ENCODE assay signal across 26 cellular contexts in genomic region chr6:90119618-90120017, GRCh38.
DNase-seq lines count a peak whose midpoint lies in the region; ATAC-seq, FAIRE-seq and TF ChIP-seq lines count a peak whose summit lies in the region.
"Had no signal": no experiment of that assay in that cellular context is flagged by ENCODE, and none has a peak within 500 bp of the region (broad histone marks: within the 10 kb centered on the region; RNA-seq: fewer than 3 reads in every experiment).

No MANE protein-coding gene starts in this region.

- H3K4me2 ChIP-seq in HepG2 (ENCODE audit: low read depth, low read length) (no peak overlapping the region), Karpas-422 (ENCODE audit: low read depth, low read length, poor library complexity, severe bottlenecking) (peak overlapping the region; percentile 40), K562 (ENCODE audit: insufficient read depth, low read length) (no peak overlapping the region)
- H3K4me2 ChIP-seq: SK-N-SH had no signal

- H3K4me3 ChIP-seq in HepG2 (replicated peaks in 1 of 3; ENCODE audit: insufficient read depth in 1 of 3, low read depth in 2 of 3, low read length in 3 of 3): no peak overlapping the region
- no peak overlapping the region for H3K4me3 ChIP-seq in right lobe of liver
- H3K4me3 ChIP-seq in Karpas-422 (ENCODE audit: low read length): no peak overlapping the region
- no peak overlapping the region for H3K4me3 ChIP-seq in K562
- H3K4me3 ChIP-seq: GM12878, MG63 had no signal

- BruUV-seq in HepG2 (replicated peaks; lab: Mats Ljungman, UMichigan): no TSS peak
- no TSS peak for BruUV-seq in K562 (replicated peaks; lab: Mats Ljungman, UMichigan)

- POLR2A ChIA-PET in HepG2 (lab: Yijun Ruan, JAX): no interaction called here
- POLR2A ChIA-PET in K562 (lab: Yijun Ruan, JAX): no interaction called here

- ATAC-seq in HepG2 (no peak), right lobe of liver (no peak), K562 (no peak)
- ATAC-seq in stimulated activated naive B cell treated with anti-CD40 and anti-IgM and Interleukin-4, amounts not matched to agents 10 μg/mL and 1 μg/mL and 100 μg/mL, for 72 hours (replicated peaks): no peak
- ATAC-seq: CD8-positive, alpha-beta T cell; GM12878; PC-3 had no signal

- DNase-seq in HepG2 (ENCODE audit: low spot score): no peak
- DNase-seq in right lobe of liver: no peak
- no peak for DNase-seq in Karpas-422
- no peak for DNase-seq in K562 (ENCODE audit: extremely low read depth in 1 of 4, low spot score in 3 of 4)
- no peak for DNase-seq in stimulated activated naive B cell treated with anti-CD40 and anti-IgM and Interleukin-4, amounts not matched to agents 10 μg/mL and 1 μg/mL and 100 μg/mL, for 72 hours
- DNase-seq in germinal center (ENCODE audit: low spot score): no peak
- no peak for DNase-seq in NCI-H1092 treated with DMSO at 0.1 percent for 48 hours (lab: John Stamatoyannopoulos, UW)
- no peak for DNase-seq in NCI-H2081 (lab: John Stamatoyannopoulos, UW)
- DNase-seq: AML-193; C1 segment of cervical spinal cord; Caco-2; CD8-positive, alpha-beta T cell; EL; GDM1; KBM-7; MG63; NCI-H2029; NCI-H446 treated with DMSO at 0.1 percent for 48 hours; NCI-H82; NK-92 treated with Interleukin-12 subunit alpha and Interleukin-12 subunit beta, amount 100 ng/mL, for 24 hours; PC-3; SK-N-SH had no signal

- H3K9me3 ChIP-seq in HepG2 (ENCODE audit: low read length) (no peaks in the 10 kb centered on the region), right lobe of liver (no peaks in the 10 kb centered on the region), Karpas-422 (ENCODE audit: low read length) (no peaks in the 10 kb centered on the region), K562 (replicated peaks; ENCODE audit: control insufficient read depth, insufficient read depth, low read depth, low read length) (no peaks in the 10 kb centered on the region)
- H3K9me3 ChIP-seq: Caco-2, MG63, SK-N-SH had no signal

- no peaks in the 10 kb centered on the region for H3K9me2 ChIP-seq in Karpas-422 (replicated peaks; ENCODE audit: insufficient read depth, low read length)
- H3K9me2 ChIP-seq: SK-N-SH had no signal

- TF ChIP-seq EP300 in HepG2 (IDR thresholded peaks at IDR 0.05; ENCODE audit: low read depth in 2 of 2, low read length in 2 of 2) (no peak), HepG2 (CRISPR knock-in tag; IDR thresholded peaks at IDR 0.05; ENCODE audit: borderline replicate concordance) (no peak), K562 (IDR thresholded peaks at IDR 0.05; ENCODE audit: low read length) (no peak)

- in situ Hi-C loops in HepG2 (cut with HindIII; ENCODE audit: extremely low pct_ligation_motif_present, low pct_unique_long_range_greater_than_20kb): no loop called here
- in situ Hi-C loops in K562 (cut with MboI): no loop called here

- H3K27ac Mint-ChIP-seq in stimulated activated naive B cell treated with anti-CD40 and anti-IgM and Interleukin-4, amounts not matched to agents 10 μg/mL and 1 μg/mL and 100 μg/mL, for 72 hours: peak overlapping the region; percentile 83
- H3K27ac Mint-ChIP-seq: CD8-positive, alpha-beta T cell had no signal

- TF ChIP-seq POLR2A in HepG2 (IDR thresholded peaks at IDR 0.05; ENCODE audit: insufficient read depth in 1 of 2, low read depth in 2 of 2, low read length in 2 of 2): no peak
- TF ChIP-seq POLR2A in right lobe of liver (IDR thresholded peaks at IDR 0.05): no peak
- no peak for TF ChIP-seq POLR2A in K562 (conservative IDR thresholded peaks at IDR 0.05)

- H3K9me3 Mint-ChIP-seq in stimulated activated naive B cell treated with anti-CD40 and anti-IgM and Interleukin-4, amounts not matched to agents 10 μg/mL and 1 μg/mL and 100 μg/mL, for 72 hours: peaks cover 16 to 25% of the 10 kb centered on the region in 2 donors

- TF ChIP-seq CTCF in HepG2 (CRISPR knock-in tag; IDR thresholded peaks at IDR 0.05) (no peak), right lobe of liver (IDR thresholded peaks at IDR 0.05) (no peak), K562 (IDR thresholded peaks at IDR 0.05 in 2 of 3, conservative IDR thresholded peaks at IDR 0.05 in 1 of 3; ENCODE audit: insufficient read depth in 2 of 3, low read depth in 1 of 3, low read length in 3 of 3) (no peak)

- H3K36me3 ChIP-seq in HepG2 (replicated peaks in 1 of 2; ENCODE audit: control insufficient read depth in 1 of 2, insufficient read depth in 2 of 2, low read length in 2 of 2) (no peaks in the 10 kb centered on the region), right lobe of liver (no peaks in the 10 kb centered on the region), Karpas-422 (ENCODE audit: insufficient read depth, low read length) (no peaks in the 10 kb centered on the region), K562 (ENCODE audit: control insufficient read depth, insufficient read depth, low read length) (no peaks in the 10 kb centered on the region)
- H3K36me3 ChIP-seq: MG63 had no signal

- H3K27ac ChIP-seq in HepG2 (ENCODE audit: extremely low read length, insufficient read depth, low read length): no peak overlapping the region
- no peak overlapping the region for H3K27ac ChIP-seq in right lobe of liver
- peak overlapping the region; percentile 30; the same call in 1 of the 2 replicates for H3K27ac ChIP-seq in Karpas-422 (ENCODE audit: low read length)
- H3K27ac ChIP-seq in K562 (ENCODE audit: extremely low read depth, low read depth, low read length): no peak overlapping the region

- H3K36me3 Mint-ChIP-seq in stimulated activated naive B cell treated with anti-CD40 and anti-IgM and Interleukin-4, amounts not matched to agents 10 μg/mL and 1 μg/mL and 100 μg/mL, for 72 hours: peaks cover 30 to 51% of the 10 kb centered on the region in 2 donors

- H3K4me1 ChIP-seq in HepG2 (ENCODE audit: insufficient read depth, low read length): no peaks in the 10 kb centered on the region
- no peaks in the 10 kb centered on the region for H3K4me1 ChIP-seq in right lobe of liver
- peaks cover 50% of the 10 kb centered on the region for H3K4me1 ChIP-seq in Karpas-422 (ENCODE audit: low read length)
- H3K4me1 ChIP-seq in K562 (replicated peaks in 1 of 2; ENCODE audit: control insufficient read depth in 2 of 2, insufficient read depth in 2 of 2, low read length in 2 of 2): no peaks in the 10 kb centered on the region; a peak in 2 of 5 replicates
- H3K4me1 ChIP-seq: Caco-2 had no signal

- FAIRE-seq in HepG2 (lab: Jason Lieb, UNC): no peak
- no peak for FAIRE-seq in K562 (lab: Jason Lieb, UNC)
- FAIRE-seq: A204.1, GM12878, GM19239, H54 had no signal

- peaks cover 46 to 73% of the 10 kb centered on the region in 2 donors for H3K4me1 Mint-ChIP-seq in stimulated activated naive B cell treated with anti-CD40 and anti-IgM and Interleukin-4, amounts not matched to agents 10 μg/mL and 1 μg/mL and 100 μg/mL, for 72 hours

- no peaks in the 10 kb centered on the region for H3K9me1 ChIP-seq in K562 (ENCODE audit: control insufficient read depth, insufficient read depth, low read length)

- H3K27me3 Mint-ChIP-seq in stimulated activated naive B cell treated with anti-CD40 and anti-IgM and Interleukin-4, amounts not matched to agents 10 μg/mL and 1 μg/mL and 100 μg/mL, for 72 hours: no peaks in the 10 kb centered on the region

- intact Hi-C loops in HepG2 (cut with micrococcal nuclease; ENCODE audit: unreplicated experiment): no loop called here
- intact Hi-C loops in right lobe of liver (cut with DNase I): no loop called here
- intact Hi-C loops in K562 (cut with micrococcal nuclease): loop anchor here (5.0 kb wide), 1 partner anchor 58 kb away; no protein-coding TSS in a partner anchor

- H2AFZ ChIP-seq in HepG2 (ENCODE audit: low read length) (no peak overlapping the region), Karpas-422 (ENCODE audit: low read length) (no peak overlapping the region), K562 (ENCODE audit: low read depth, low read length) (no peak overlapping the region)

- no peak for TF ChIP-seq RAD21 in HepG2 (CRISPR knock-in tag; IDR thresholded peaks at IDR 0.05)
- TF ChIP-seq RAD21 in K562 (CRISPR knock-in tag; conservative IDR thresholded peaks at IDR 0.05 in 1 of 2, IDR thresholded peaks at IDR 0.05 in 1 of 2): no peak

- H3K9ac ChIP-seq in HepG2 (ENCODE audit: insufficient read depth, low read depth, low read length) (no peak overlapping the region), Karpas-422 (ENCODE audit: low read length) (no peak overlapping the region), K562 (ENCODE audit: insufficient read depth in 1 of 2, low read depth in 2 of 2, low read length in 2 of 2) (no peak overlapping the region)
- H3K9ac ChIP-seq: SK-N-SH had no signal

- H4K20me1 ChIP-seq in HepG2 (ENCODE audit: insufficient read depth, low read length) (no peaks in the 10 kb centered on the region), Karpas-422 (ENCODE audit: insufficient read depth, low read depth, low read length) (no peaks in the 10 kb centered on the region), K562 (replicated peaks; ENCODE audit: control insufficient read depth, insufficient read depth, low read length) (no peaks in the 10 kb centered on the region)

- CTCF ChIA-PET in HepG2 (lab: Yijun Ruan, JAX; ENCODE audit: low intra/inter-chr PET ratio, low total read pairs) (no interaction called here), K562 (lab: Yijun Ruan, JAX; ENCODE audit: low intra/inter-chr PET ratio) (no interaction called here)

- H3K27me3 ChIP-seq in HepG2 (ENCODE audit: control insufficient read depth in 1 of 2, insufficient read depth in 2 of 2, low read length in 2 of 2) (no peaks in the 10 kb centered on the region; a peak in 1 of 5 replicates), right lobe of liver (no peaks in the 10 kb centered on the region), Karpas-422 (ENCODE audit: low read length) (no peaks in the 10 kb centered on the region), K562 (ENCODE audit: control insufficient read depth in 2 of 2, insufficient read depth in 2 of 2, low read length in 2 of 2) (no peaks in the 10 kb centered on the region)
- H3K27me3 ChIP-seq: MG63 had no signal

- 0% methylated on average over 3 of the region's 3 CpGs for WGBS in HepG2 (ENCODE audit: low lambda C conversion rate)
- WGBS in right lobe of liver (ENCODE audit: insufficient coverage, low coverage, low lambda C conversion rate, missing lambda C conversion rate): 88% methylated on average over 3 of the region's 3 CpGs
- 11% methylated on average over 3 of the region's 3 CpGs for WGBS in K562 (ENCODE audit: insufficient coverage, low coverage, missing lambda C conversion rate)

- H3K79me2 ChIP-seq in HepG2 (ENCODE audit: insufficient read depth, low read length) (no peaks in the 10 kb centered on the region), Karpas-422 (ENCODE audit: low read length) (no peaks in the 10 kb centered on the region), K562 (ENCODE audit: control insufficient read depth, insufficient read depth, low read length) (no peaks in the 10 kb centered on the region)

- no peak overlapping the region for H3K4me3 Mint-ChIP-seq in stimulated activated naive B cell treated with anti-CD40 and anti-IgM and Interleukin-4, amounts not matched to agents 10 μg/mL and 1 μg/mL and 100 μg/mL, for 72 hours
- H3K4me3 Mint-ChIP-seq: CD8-positive, alpha-beta T cell had no signal

TF ChIP-seq in HepG2, 621 proteins besides CTCF, POLR2A, EP300 and RAD21 (continues in another document):
- TF ChIP-seq ZMAT3 (CRISPR knock-in tag; conservative IDR thresholded peaks at IDR 0.05) (no peak), ZNF572 (CRISPR knock-in tag; IDR thresholded peaks at IDR 0.05) (no peak)

TF ChIP-seq in K562, 482 proteins besides CTCF, POLR2A, EP300 and RAD21 (continues in another document):
- no peak for TF ChIP-seq HDAC2 (IDR thresholded peaks at IDR 0.05)
- TF ChIP-seq PML (IDR thresholded peaks at IDR 0.05; ENCODE audit: low read length): no peak
- TF ChIP-seq MAFK (IDR thresholded peaks at IDR 0.05; ENCODE audit: low read length): peak; percentile 71

Comparison
In these comparisons a context has a peak if more than half of its experiments do, and no peak if none do; other contexts are left out.
1. Of the 241 proteins assayed by ChIP-seq in both HepG2 and K562: peak only in HepG2: none; only in K562: MAFG; in both: MAFF and MAFK; in neither: 238.